In the genomic region with DNA sequence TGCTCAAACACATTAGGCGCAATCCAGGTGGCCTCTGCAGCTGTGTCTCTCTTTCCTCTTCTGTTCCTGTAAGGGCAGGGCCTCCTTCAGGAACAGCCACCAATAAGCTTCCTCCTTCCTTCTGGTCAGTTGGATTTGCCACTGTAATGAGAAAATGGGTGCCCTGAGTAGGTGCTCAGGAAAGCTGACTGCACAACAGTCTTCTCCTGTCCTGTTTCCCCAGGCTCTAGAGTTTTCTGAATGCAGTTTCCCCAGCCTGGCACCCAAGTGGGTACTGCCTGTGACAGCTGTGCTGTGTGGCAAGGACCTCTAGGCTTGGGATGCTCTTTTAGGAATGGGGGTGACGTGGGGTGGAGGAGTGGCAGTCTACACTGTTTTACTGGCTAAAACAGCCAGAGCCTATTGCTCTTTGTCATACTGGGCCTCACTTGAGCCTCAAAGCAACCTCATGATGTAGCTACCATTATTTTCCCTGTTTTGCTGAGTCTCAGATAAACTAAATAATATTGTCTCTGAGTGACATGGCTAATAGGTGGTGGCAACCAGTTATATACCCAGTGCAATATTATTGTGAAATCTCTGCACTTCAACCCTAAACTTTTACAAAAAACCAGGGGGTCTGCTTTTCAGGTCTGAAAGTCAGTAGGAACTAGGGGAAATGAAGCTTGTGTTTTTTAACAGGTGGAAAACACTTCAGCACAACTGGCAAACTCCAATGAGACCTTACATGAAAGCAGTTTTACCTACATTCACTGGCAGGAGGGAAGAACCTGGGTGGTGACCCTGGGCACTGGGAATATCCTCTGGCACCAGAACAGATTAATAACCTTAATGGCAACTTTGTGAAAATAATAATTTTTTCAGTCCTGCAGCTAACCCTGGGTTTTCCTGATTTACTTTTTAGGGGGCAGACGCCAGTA, we compare ENCODE assay signal across 8 cellular contexts. TPM values are rescaled to one million over a fixed set of nuclear protein-coding genes. Genes with fewer than 3 reads are reported as not detected.
A peak's percentile ranks its signal among the peaks of the same experiment; 100 is the strongest.
DNase-seq lines count a peak whose midpoint lies in the region; ATAC-seq and TF ChIP-seq lines count a peak whose summit lies in the region.

No MANE protein-coding gene starts in this region.

- peak; percentile 2 for DNase-seq in GM03348 (ENCODE audit: low spot score)
- DNase-seq in T-cell: no peak
- DNase-seq in fibroblast of pulmonary artery (ENCODE audit: low read depth): peak; percentile 80
- DNase-seq in renal cortical epithelial cell (ENCODE audit: low read depth): peak; percentile 33
- no peak for DNase-seq in inferior parietal cortex (ENCODE audit: extremely low spot score)
- DNase-seq in NCI-H128 (lab: John Stamatoyannopoulos, UW; ENCODE audit: unreplicated experiment): no peak

- H3K4me3 ChIP-seq in fibroblast of pulmonary artery (replicated peaks; ENCODE audit: low read depth, low read length): peak overlapping the region; percentile 81

- H3K9me3 Mint-ChIP-seq in T-cell: no peaks in the 10 kb centered on the region

- H3K27me3 Mint-ChIP-seq in T-cell: peaks cover 52% of the 10 kb centered on the region in 2 donors

- peaks cover 16% of the 10 kb centered on the region in 3 donors for H3K4me1 Mint-ChIP-seq in T-cell

- POLR2A ChIA-PET in T-cell (lab: Charles Lee): no interaction called here

- ATAC-seq in T-cell (replicated peaks in 1 of 4): no peak
- ATAC-seq in GM21390 (IDR thresholded peaks at IDR 0.05; ENCODE audit: unreplicated experiment): no peak
- no peak for ATAC-seq in GM19463 (IDR thresholded peaks at IDR 0.05; ENCODE audit: unreplicated experiment)

- no peaks in the 10 kb centered on the region for H3K36me3 Mint-ChIP-seq in T-cell

- CTCF ChIA-PET in T-cell (lab: Charles Lee): no interaction called here

- H3K27ac Mint-ChIP-seq in T-cell: no peak overlapping the region

- no peak for TF ChIP-seq CTCF in fibroblast of pulmonary artery (IDR thresholded peaks at IDR 0.05; ENCODE audit: low read length, missing control alignments)

- peak overlapping the region; percentile 62 to 88 (median 70) for H3K4me3 Mint-ChIP-seq in T-cell

RNA-seq across cellular contexts. Expression of gene CXCL2, which starts 1.1 kb away (rescaled TPM):
- total RNA-seq in T-cell: under 1 TPM; 0.20 to 0.60 (median 0.30) TPM
- total RNA-seq in renal cortical epithelial cell: 14.9 and 34.7 TPM in 2 replicates

RNA-seq across cellular contexts. Expression of gene CXCL3, which starts 59.4 kb away (rescaled TPM):
- total RNA-seq in T-cell: under 1 TPM in 2 of 5 donors, not detected in 3; 0.32 to 0.35 TPM
- total RNA-seq in renal cortical epithelial cell: 5.0 and 17.7 TPM in 2 replicates

Comparison
In these comparisons a context has a peak if more than half of its experiments do, and no peak if none do; other contexts are left out.
1. DNase-seq: peak in GM03348 (single experiment), fibroblast of pulmonary artery (single experiment) and renal cortical epithelial cell (single experiment); none in T-cell (0 of 34), inferior parietal cortex (single experiment) and NCI-H128 (single experiment).